ENCODE assay signal across 14 cellular contexts in genomic region chr7:665751-666453, GRCh38.
A peak's percentile ranks its signal among the peaks of the same experiment; 100 is the strongest.
DNase-seq lines count a peak whose midpoint lies in the region; ATAC-seq and TF ChIP-seq lines count a peak whose summit lies in the region.
"Had no signal": no experiment of that assay in that cellular context is flagged by ENCODE, and none has a peak within 500 bp of the region (broad histone marks: within the 10 kb centered on the region; RNA-seq: fewer than 3 reads in every experiment).

No MANE protein-coding gene starts in this region.

- peaks cover 10% of the 10 kb centered on the region for H3K27me3 Mint-ChIP-seq in GM23338 (ENCODE audit: insufficient read depth, low read depth, poor library complexity)
- no peaks in the 10 kb centered on the region for H3K27me3 Mint-ChIP-seq in T-helper 2 cell treated with Interferon-gamma antibody and Interleukin-4, amounts not matched to agents 5 μg/mL and 100 μg/mL, for 36 hours (ENCODE audit: low read depth)
- no peaks in the 10 kb centered on the region for H3K27me3 Mint-ChIP-seq in stimulated activated naive B cell treated with anti-CD40 and anti-IgM and Interleukin-4, amounts not matched to agents 10 μg/mL and 1 μg/mL and 100 μg/mL, for 72 hours
- H3K27me3 Mint-ChIP-seq: effector memory CD8-positive, alpha-beta T cell; memory B cell; type B pancreatic cell had no signal

- peak overlapping the region; percentile 29; the same call in 1 of the 3 replicates for H3K4me3 Mint-ChIP-seq in GM23338
- H3K4me3 Mint-ChIP-seq in T-helper 2 cell treated with Interferon-gamma antibody and Interleukin-4, amounts not matched to agents 5 μg/mL and 100 μg/mL, for 36 hours, result no peak overlapping the region
- no peak overlapping the region for H3K4me3 Mint-ChIP-seq in stimulated activated naive B cell treated with anti-CD40 and anti-IgM and Interleukin-4, amounts not matched to agents 10 μg/mL and 1 μg/mL and 100 μg/mL, for 72 hours
- H3K4me3 Mint-ChIP-seq: effector memory CD8-positive, alpha-beta T cell; memory B cell; type B pancreatic cell had no signal

- H3K27ac Mint-ChIP-seq in GM23338, result peak overlapping the region; percentile 97
- no peak overlapping the region for H3K27ac Mint-ChIP-seq in T-helper 2 cell treated with Interferon-gamma antibody and Interleukin-4, amounts not matched to agents 5 μg/mL and 100 μg/mL, for 36 hours
- no peak overlapping the region for H3K27ac Mint-ChIP-seq in stimulated activated naive B cell treated with anti-CD40 and anti-IgM and Interleukin-4, amounts not matched to agents 10 μg/mL and 1 μg/mL and 100 μg/mL, for 72 hours
- H3K27ac Mint-ChIP-seq: effector memory CD8-positive, alpha-beta T cell; memory B cell; type B pancreatic cell had no signal

- no peaks in the 10 kb centered on the region for H3K4me1 ChIP-seq in GM23338 (ENCODE audit: insufficient read depth)

- no peak overlapping the region for H2AFZ ChIP-seq in GM23338

- H3K4me3 ChIP-seq in GM23338 (no peak overlapping the region), retinal pigment epithelial cell (ENCODE audit: low read length) (no peak overlapping the region)

- no peaks in the 10 kb centered on the region for H3K36me3 ChIP-seq in GM23338 (ENCODE audit: insufficient read depth)

- H3K9me2 ChIP-seq in GM23338 (ENCODE audit: insufficient read depth), result no peaks in the 10 kb centered on the region

- peaks cover 19% of the 10 kb centered on the region for H3K36me3 Mint-ChIP-seq in GM23338 (ENCODE audit: low read depth)
- peaks cover 3% of the 10 kb centered on the region for H3K36me3 Mint-ChIP-seq in T-helper 2 cell treated with Interferon-gamma antibody and Interleukin-4, amounts not matched to agents 5 μg/mL and 100 μg/mL, for 36 hours (ENCODE audit: low read depth)
- peaks cover 19 to 23% of the 10 kb centered on the region in 2 donors for H3K36me3 Mint-ChIP-seq in stimulated activated naive B cell treated with anti-CD40 and anti-IgM and Interleukin-4, amounts not matched to agents 10 μg/mL and 1 μg/mL and 100 μg/mL, for 72 hours

- peak; percentile 86 for ATAC-seq in GM23338
- ATAC-seq in stimulated activated naive B cell treated with anti-CD40 and anti-IgM and Interleukin-4, amounts not matched to agents 10 μg/mL and 1 μg/mL and 100 μg/mL, for 72 hours (replicated peaks), result no peak
- ATAC-seq: effector memory CD8-positive, alpha-beta T cell had no signal

- peaks cover 15% of the 10 kb centered on the region; the same call in 1 of the 2 replicates for H3K79me2 ChIP-seq in GM23338 (replicated peaks; ENCODE audit: insufficient read depth)

- no peaks in the 10 kb centered on the region for H3K27me3 ChIP-seq in GM23338 (ENCODE audit: insufficient read depth)

- peaks cover 8% of the 10 kb centered on the region; the same call in 2 of the 3 replicates for H3K9me3 Mint-ChIP-seq in GM23338
- H3K9me3 Mint-ChIP-seq in T-helper 2 cell treated with Interferon-gamma antibody and Interleukin-4, amounts not matched to agents 5 μg/mL and 100 μg/mL, for 36 hours, result peaks cover 6% of the 10 kb centered on the region
- peaks cover 3 to 8% of the 10 kb centered on the region in 2 donors for H3K9me3 Mint-ChIP-seq in stimulated activated naive B cell treated with anti-CD40 and anti-IgM and Interleukin-4, amounts not matched to agents 10 μg/mL and 1 μg/mL and 100 μg/mL, for 72 hours
- H3K9me3 Mint-ChIP-seq: effector memory CD8-positive, alpha-beta T cell; memory B cell had no signal

- DNase-seq in GM23338 (ENCODE audit: low spot score) (peak; percentile 74), cerebellum (ENCODE audit: low spot score) (peak; percentile 33), iPS-NIHi11 (ENCODE audit: low spot score) (peak; percentile 60), retinal pigment epithelial cell (ENCODE audit: low read depth) (no peak), NCI-H2227 (lab: John Stamatoyannopoulos, UW; ENCODE audit: unreplicated experiment) (no peak)
- no peak for DNase-seq in stimulated activated CD4-positive, alpha-beta T cell treated with anti-CD3 and anti-CD28 coated beads, Interleukin-2, amount 100 ng/mL, for 24 hours
- DNase-seq in T-helper 2 cell treated with Interferon-gamma antibody and Interleukin-4, amounts not matched to agents 5 μg/mL and 100 μg/mL, for 36 hours (ENCODE audit: low spot score), result no peak
- no peak for DNase-seq in stimulated activated naive B cell treated with anti-CD40 and anti-IgM and Interleukin-4, amounts not matched to agents 10 μg/mL and 1 μg/mL and 100 μg/mL, for 72 hours
- DNase-seq: activated T-cell treated with anti-CD3 and anti-CD28 coated beads for 4 hours; DMS 273 treated with DMSO at 0.1 percent for 48 hours; effector memory CD8-positive, alpha-beta T cell; NCI-H446 treated with DMSO at 0.1 percent for 48 hours had no signal

- H3K4me1 Mint-ChIP-seq in GM23338, result peaks cover 19% of the 10 kb centered on the region
- H3K4me1 Mint-ChIP-seq in T-helper 2 cell treated with Interferon-gamma antibody and Interleukin-4, amounts not matched to agents 5 μg/mL and 100 μg/mL, for 36 hours (ENCODE audit: low read depth), result peaks cover 3% of the 10 kb centered on the region
- H3K4me1 Mint-ChIP-seq in stimulated activated naive B cell treated with anti-CD40 and anti-IgM and Interleukin-4, amounts not matched to agents 10 μg/mL and 1 μg/mL and 100 μg/mL, for 72 hours, result peaks cover 6 to 14% of the 10 kb centered on the region in 2 donors

- peak overlapping the region; percentile 87 for H3K27ac ChIP-seq in GM23338 (ENCODE audit: low read depth)

- peaks cover 18% of the 10 kb centered on the region; the same call in 1 of the 2 replicates for H3F3A ChIP-seq in GM23338 (replicated peaks; ENCODE audit: low read depth)

- peak overlapping the region; percentile 43; the same call in 1 of the 2 replicates for H3K4me2 ChIP-seq in GM23338

- H4K20me1 ChIP-seq in GM23338 (replicated peaks; ENCODE audit: insufficient read depth), result peaks cover 2% of the 10 kb centered on the region; the same call in 1 of the 2 replicates

- TF ChIP-seq CTCF in GM23338 (conservative IDR thresholded peaks at IDR 0.05; ENCODE audit: low read depth in 2 of 2) (peak; percentile 40 to 55), retinal pigment epithelial cell (conservative IDR thresholded peaks at IDR 0.05; ENCODE audit: low read depth, low read length) (peak; percentile 18)

TF ChIP-seq in GM23338, 12 proteins besides CTCF, POLR2A, EP300 and RAD21:
- TF ChIP-seq ZNF462 (CRISPR knock-in tag; IDR thresholded peaks at IDR 0.05) (no peak), EZH2phosphoT487 (IDR thresholded peaks at IDR 0.05; ENCODE audit: unreplicated experiment) (no peak), STAT1 (IDR thresholded peaks at IDR 0.05; ENCODE audit: unreplicated experiment) (no peak)
TF ChIP-seq in GM23338: peak in this region for 0.

Comparison
In these comparisons a context has a peak if more than half of its experiments do, and no peak if none do; other contexts are left out.
1. DNase-seq: peak in GM23338 (single experiment), cerebellum (single experiment) and iPS-NIHi11 (single experiment); none in retinal pigment epithelial cell (single experiment), stimulated activated CD4-positive, alpha-beta T cell treated with anti-CD3 and anti-CD28 coated beads, Interleukin-2, amount 100 ng/mL, for 24 hours (0 of 2), T-helper 2 cell treated with Interferon-gamma antibody and Interleukin-4, amounts not matched to agents 5 μg/mL and 100 μg/mL, for 36 hours (single experiment), stimulated activated naive B cell treated with anti-CD40 and anti-IgM and Interleukin-4, amounts not matched to agents 10 μg/mL and 1 μg/mL and 100 μg/mL, for 72 hours (single experiment) and NCI-H2227 (single experiment).